In the genomic region with DNA sequence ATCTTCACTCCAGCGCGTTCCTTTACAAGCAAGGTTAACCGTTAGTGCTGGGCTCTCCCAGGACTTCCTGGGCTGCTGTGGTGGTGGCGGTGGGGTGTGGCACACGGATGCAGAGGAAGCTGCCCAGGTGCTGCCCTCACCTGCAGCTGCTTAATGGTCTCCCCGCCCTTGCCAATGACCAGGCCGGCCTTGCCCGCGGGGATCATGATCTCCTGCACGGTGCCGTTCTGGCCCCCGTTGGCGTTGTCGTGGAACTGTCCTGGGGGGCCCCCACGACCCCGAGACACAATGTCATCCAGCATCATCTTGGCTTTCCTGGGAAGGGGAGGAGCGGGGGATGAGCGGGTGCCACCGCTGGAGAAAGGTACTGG, we compare ENCODE assay signal across 20 cellular contexts. TPM values are rescaled to one million over a fixed set of nuclear protein-coding genes. Genes with fewer than 3 reads are reported as not detected.
DNase-seq lines count a peak whose midpoint lies in the region; ATAC-seq and TF ChIP-seq lines count a peak whose summit lies in the region.
"Had no signal": no experiment of that assay in that cellular context is flagged by ENCODE, and none has a peak within 500 bp of the region (broad histone marks: within the 10 kb centered on the region; RNA-seq: fewer than 3 reads in every experiment).

No MANE protein-coding gene starts in this region.

- H3K9me3 ChIP-seq in Karpas-422 (ENCODE audit: low read length) (no peaks in the 10 kb centered on the region), mucosa of descending colon (no peaks in the 10 kb centered on the region)

- peaks cover 39% of the 10 kb centered on the region for H3K79me2 ChIP-seq in Karpas-422 (ENCODE audit: low read length)

- no peak overlapping the region for H3K4me3 ChIP-seq in Karpas-422 (ENCODE audit: low read length)
- H3K4me3 ChIP-seq in mucosa of descending colon: no peak overlapping the region
- H3K4me3 ChIP-seq: PC-9 had no signal

- H3K9me2 ChIP-seq in Karpas-422 (replicated peaks; ENCODE audit: insufficient read depth, low read length): no peaks in the 10 kb centered on the region

- no peak overlapping the region for H3K9ac ChIP-seq in Karpas-422 (ENCODE audit: low read length)

- H3K4me2 ChIP-seq in Karpas-422 (ENCODE audit: low read depth, low read length, poor library complexity, severe bottlenecking): no peak overlapping the region
- H3K4me2 ChIP-seq: PC-9 had no signal

- ATAC-seq in mucosa of descending colon: peak; percentile 61
- ATAC-seq in HG03139 (IDR thresholded peaks at IDR 0.05; ENCODE audit: unreplicated experiment): no peak
- ATAC-seq in HG02678 (IDR thresholded peaks at IDR 0.05; ENCODE audit: unreplicated experiment): no peak

- H3K4me1 ChIP-seq in Karpas-422 (ENCODE audit: low read length) (peaks cover 13% of the 10 kb centered on the region), mucosa of descending colon (ENCODE audit: low read depth) (peaks cover 9% of the 10 kb centered on the region)

- peaks cover 62% of the 10 kb centered on the region for H4K20me1 ChIP-seq in Karpas-422 (ENCODE audit: insufficient read depth, low read depth, low read length)

- intact Hi-C loops in mucosa of descending colon (cut with DNase I, micrococcal nuclease): no loop called here

- H2AFZ ChIP-seq in Karpas-422 (ENCODE audit: low read length): no peak overlapping the region
- H2AFZ ChIP-seq: PC-9 had no signal

- no peaks in the 10 kb centered on the region for H3K27me3 ChIP-seq in Karpas-422 (ENCODE audit: low read length)

- peak; percentile 5 for DNase-seq in GM20000 (ENCODE audit: low spot score)
- peak; percentile 21 for DNase-seq in Karpas-422
- DNase-seq in mucosa of descending colon: no peak
- no peak for DNase-seq in SHP77 treated with DMSO at 0.1 percent for 48 hours (lab: John Stamatoyannopoulos, UW)
- DNase-seq: CD4-positive, CD25-positive, alpha-beta regulatory T cell; EL; GF-D8; H7; HFFc6; KG1; NCI-H1092 treated with DMSO at 0.1 percent for 48 hours; NCI-H1436 treated with DMSO at 0.1 percent for 48 hours; NCI-H1930; NCI-H2227 treated with DMSO at 0.1 percent for 48 hours; NCI-H510A; NCI-H748 treated with DMSO at 0.1 percent for 48 hours; PC-9; RPMI8226 had no signal

- H3K27ac ChIP-seq in Karpas-422 (ENCODE audit: low read length): no peak overlapping the region
- H3K27ac ChIP-seq: PC-9 had no signal

- H3K36me3 ChIP-seq in Karpas-422 (ENCODE audit: insufficient read depth, low read length): peaks cover 40% of the 10 kb centered on the region
- H3K36me3 ChIP-seq in mucosa of descending colon (ENCODE audit: low read depth): peaks cover 30% of the 10 kb centered on the region

- no peak for TF ChIP-seq CTCF in GM20000 (IDR thresholded peaks at IDR 0.05; ENCODE audit: extremely low read depth, missing control alignments)
- no peak for TF ChIP-seq CTCF in mucosa of descending colon (IDR thresholded peaks at IDR 0.05)

RNA-seq across cellular contexts. Expression of gene KHSRP, which starts 6.1 kb away (rescaled TPM):
- total RNA-seq in Karpas-422 (2014; rRNA removed; shearing (Covaris generic); ENCODE audit: low replicate concordance): 94.5 and 217 TPM in 2 replicates
- total RNA-seq in mucosa of descending colon: 100 to 1,000 TPM; 187 to 241 (median 236) TPM

RNA-seq across cellular contexts. Expression of gene SLC25A41, which starts 15.0 kb away (rescaled TPM):
- total RNA-seq in Karpas-422 (2014; rRNA removed; shearing (Covaris generic); ENCODE audit: low replicate concordance): 1.4 TPM in 1 of 2 replicates, not detected in the other
- total RNA-seq in mucosa of descending colon: 1 to 10 TPM in 1 of 3 donors, under 1 TPM in 2; 0.32 to 1.4 (median 0.43) TPM
- total RNA-seq: HFFc6, PC-9 had no signal

RNA-seq across cellular contexts. Expression of gene GTF2F1, which starts 25.6 kb away (rescaled TPM):
- total RNA-seq in Karpas-422 (2014; rRNA removed; shearing (Covaris generic); ENCODE audit: low replicate concordance): 18.2 and 35.4 TPM in 2 replicates
- total RNA-seq in mucosa of descending colon: 10 to 100 TPM; 51.1 to 63.1 (median 59.1) TPM

RNA-seq across cellular contexts. Expression of gene SLC25A23, which starts 41.0 kb away (rescaled TPM):
- 32.1 and 44.7 TPM in 2 replicates for total RNA-seq in Karpas-422 (2014; rRNA removed; shearing (Covaris generic); ENCODE audit: low replicate concordance)
- total RNA-seq in mucosa of descending colon: 100 to 1,000 TPM; 106 to 181 (median 116) TPM

RNA-seq across cellular contexts. Expression of gene PSPN, which starts 42.8 kb away (rescaled TPM):
- 0.76 and 1.0 TPM in 2 replicates for total RNA-seq in Karpas-422 (2014; rRNA removed; shearing (Covaris generic); ENCODE audit: low replicate concordance)
- 1 to 10 TPM; 2.0 to 2.8 (median 2.5) TPM for total RNA-seq in mucosa of descending colon

Comparison
In these comparisons a context has a peak if more than half of its experiments do, and no peak if none do; other contexts are left out.
1. DNase-seq: peak in GM20000 (single experiment) and Karpas-422 (single experiment); none in mucosa of descending colon (0 of 3) and SHP77 treated with DMSO at 0.1 percent for 48 hours (single experiment).